ENCODE assay signal across 15 cellular contexts in genomic region chr7:117784315-117784714, GRCh38.
"Had no signal": no experiment of that assay in that cellular context is flagged by ENCODE, and none has a peak within 500 bp of the region (broad histone marks: within the 10 kb centered on the region; RNA-seq: fewer than 3 reads in every experiment).

No MANE protein-coding gene starts in this region.

- H3K4me3 ChIP-seq: dorsolateral prefrontal cortex, lower lobe of right lung, skin epidermis, stomach, uterus had no signal

- H3K36me3 ChIP-seq: lower lobe of right lung, stomach, uterus had no signal

- ATAC-seq: esophagus mucosa, foreskin keratinocyte, lower lobe of right lung had no signal

- H3K9me3 ChIP-seq: lower lobe of right lung, stomach, uterus had no signal

- H3K4me1 ChIP-seq: foreskin keratinocyte, lower lobe of right lung, stomach, uterus had no signal

- DNase-seq: activated CD4-positive, alpha-beta memory T cell treated with anti-CD3 and anti-CD28 coated beads for 36 hours; activated gamma-delta T cell; activated naive CD8-positive, alpha-beta T cell treated with anti-CD3 and anti-CD28 coated beads for 36 hours; activated T-cell treated with anti-CD3 and anti-CD28 coated beads, Interleukin-2, amount 50 U/mL, for 48 hours; anterior cingulate cortex; dorsolateral prefrontal cortex; foreskin keratinocyte; immature natural killer cell; lower lobe of right lung; naive B cell; retina; stomach; uterus had no signal

- H3K27ac ChIP-seq: dorsolateral prefrontal cortex, foreskin keratinocyte, lower lobe of right lung, skin epidermis, stomach, uterus had no signal

- H3K27me3 ChIP-seq: dorsolateral prefrontal cortex, foreskin keratinocyte, stomach, uterus had no signal
